In the genomic region with DNA sequence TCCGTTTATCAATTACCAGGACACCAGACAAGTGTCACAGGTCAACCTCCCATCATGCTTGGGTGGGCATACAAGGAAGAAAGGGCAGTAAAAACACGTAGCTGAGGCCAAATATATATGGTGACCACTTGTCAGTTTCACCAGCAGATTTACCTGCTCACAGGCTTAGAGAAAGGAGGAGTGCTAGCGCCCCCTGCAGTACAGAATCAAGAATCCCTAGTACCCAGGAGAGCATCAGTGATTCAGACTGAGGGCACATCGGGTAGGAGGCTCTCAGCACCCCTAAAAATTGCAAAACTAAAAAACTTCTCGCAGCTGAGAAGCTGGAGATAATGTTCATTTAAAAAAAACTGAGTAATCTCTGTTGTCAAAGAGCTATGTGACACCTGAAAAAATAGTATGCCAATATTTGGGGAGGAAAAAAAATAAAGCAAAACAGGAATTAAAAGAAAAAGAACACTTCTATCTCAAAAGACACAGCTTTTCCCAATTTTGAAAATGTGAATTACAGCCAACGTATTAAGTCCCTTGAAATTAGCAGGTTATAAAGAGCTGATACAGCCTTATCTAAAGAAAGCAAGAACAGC, we compare ENCODE assay signal across 8 cellular contexts. TPM values are rescaled to one million over a fixed set of nuclear protein-coding genes. Genes with fewer than 3 reads are reported as not detected.
DNase-seq lines count a peak whose midpoint lies in the region; ATAC-seq and TF ChIP-seq lines count a peak whose summit lies in the region.

No MANE protein-coding gene starts in this region.

- H3K36me3 ChIP-seq in GM23338 (ENCODE audit: insufficient read depth), result no peaks in the 10 kb centered on the region

- H3K4me3 ChIP-seq in GM23338, result no peak overlapping the region
- H3K4me3 ChIP-seq in NB4 (ENCODE audit: low read depth, low read length), result no peak overlapping the region

- peak; percentile 17 for DNase-seq in activated T-cell treated with anti-CD3 and anti-CD28 coated beads for 1 hour (ENCODE audit: low read depth)
- DNase-seq in activated T-cell treated with anti-CD3 and anti-CD28 coated beads, Interleukin-2, amount 50 U/mL, for 24 hours, result no peak
- DNase-seq in GM23338 (ENCODE audit: low spot score), result peak; percentile 87
- DNase-seq in NB4 (ENCODE audit: low read depth), result peak; percentile 72
- DNase-seq in T-helper 17 cell, result peak in 1 of 3 donors; percentile 28
- DNase-seq in erythroblast (lab: John Stamatoyannopoulos, UW), result peak; percentile 50 to 72
- peak in 6 of 10 donors; percentile 19 to 85 (median 36) for DNase-seq in posterior cingulate gyrus

- no peaks in the 10 kb centered on the region for H3K4me1 Mint-ChIP-seq in activated T-cell treated with anti-CD3 and anti-CD28 coated beads, Interleukin-2, amount 50 U/mL, for 24 hours (ENCODE audit: low read depth)
- no peaks in the 10 kb centered on the region for H3K4me1 Mint-ChIP-seq in GM23338
- H3K4me1 Mint-ChIP-seq in T-helper 17 cell, result no peaks in the 10 kb centered on the region

- peak; percentile 93 for ATAC-seq in GM23338
- ATAC-seq in T-helper 17 cell, result peak; percentile 74
- no peak for ATAC-seq in HG03196 (IDR thresholded peaks at IDR 0.05; ENCODE audit: unreplicated experiment)

- no peaks in the 10 kb centered on the region for H4K20me1 ChIP-seq in GM23338 (replicated peaks; ENCODE audit: insufficient read depth)

- H3F3A ChIP-seq in GM23338 (replicated peaks; ENCODE audit: low read depth), result no peaks in the 10 kb centered on the region

- H3K27ac Mint-ChIP-seq in activated T-cell treated with anti-CD3 and anti-CD28 coated beads, Interleukin-2, amount 50 U/mL, for 24 hours, result no peak overlapping the region
- H3K27ac Mint-ChIP-seq in GM23338 (no peak overlapping the region), T-helper 17 cell (no peak overlapping the region)

- no peaks in the 10 kb centered on the region for H3K27me3 ChIP-seq in GM23338 (ENCODE audit: insufficient read depth)

- no peak overlapping the region for H2AFZ ChIP-seq in GM23338

- H3K9me3 ChIP-seq in T-helper 17 cell (ENCODE audit: control insufficient read depth, low read length, poor library complexity, severe bottlenecking), result no peaks in the 10 kb centered on the region

- no peaks in the 10 kb centered on the region for H3K36me3 Mint-ChIP-seq in activated T-cell treated with anti-CD3 and anti-CD28 coated beads, Interleukin-2, amount 50 U/mL, for 24 hours (ENCODE audit: low read depth)
- no peaks in the 10 kb centered on the region for H3K36me3 Mint-ChIP-seq in GM23338 (ENCODE audit: low read depth)
- H3K36me3 Mint-ChIP-seq in T-helper 17 cell (ENCODE audit: low read depth), result no peaks in the 10 kb centered on the region

- TF ChIP-seq CTCF in GM23338 (conservative IDR thresholded peaks at IDR 0.05; ENCODE audit: low read depth in 2 of 2), result peak; percentile 91
- peak; percentile 90 for TF ChIP-seq CTCF in NB4 (IDR thresholded peaks at IDR 0.05; ENCODE audit: low read depth, low read length)

- H3K4me1 ChIP-seq in GM23338 (ENCODE audit: insufficient read depth), result no peaks in the 10 kb centered on the region

- H3K4me3 Mint-ChIP-seq in activated T-cell treated with anti-CD3 and anti-CD28 coated beads, Interleukin-2, amount 50 U/mL, for 24 hours, result no peak overlapping the region
- no peak overlapping the region for H3K4me3 Mint-ChIP-seq in GM23338
- no peak overlapping the region for H3K4me3 Mint-ChIP-seq in T-helper 17 cell

- H3K27me3 Mint-ChIP-seq in activated T-cell treated with anti-CD3 and anti-CD28 coated beads, Interleukin-2, amount 50 U/mL, for 24 hours, result peaks cover 37% of the 10 kb centered on the region
- H3K27me3 Mint-ChIP-seq in GM23338 (ENCODE audit: insufficient read depth, low read depth, poor library complexity) (no peaks in the 10 kb centered on the region), T-helper 17 cell (peaks cover 66% of the 10 kb centered on the region)

- no peak overlapping the region for H3K4me2 ChIP-seq in GM23338

- no peaks in the 10 kb centered on the region for H3K79me2 ChIP-seq in GM23338 (replicated peaks; ENCODE audit: insufficient read depth)

- no peaks in the 10 kb centered on the region for H3K9me3 Mint-ChIP-seq in activated T-cell treated with anti-CD3 and anti-CD28 coated beads, Interleukin-2, amount 50 U/mL, for 24 hours
- H3K9me3 Mint-ChIP-seq in GM23338, result peaks cover 8% of the 10 kb centered on the region

- TF ChIP-seq POLR2A in NB4 (IDR thresholded peaks at IDR 0.05; ENCODE audit: extremely low read depth, insufficient read length) (no peak), erythroblast (IDR thresholded peaks at IDR 0.05; ENCODE audit: low read length) (no peak)

- intact Hi-C loops in posterior cingulate gyrus (cut with DNase I), result loop anchor here (5.0 kb wide), 2 partner anchors 892 to 1382 kb away; a partner anchor contains a TSS

- H3K27ac ChIP-seq in GM23338 (ENCODE audit: low read depth), result no peak overlapping the region

- peaks cover 3% of the 10 kb centered on the region; the same call in 1 of the 2 replicates for H3K9me2 ChIP-seq in GM23338 (ENCODE audit: insufficient read depth)

TF ChIP-seq in GM23338, 12 proteins besides CTCF, POLR2A, EP300 and RAD21:
- no peak for TF ChIP-seq CREB1 (CRISPR knock-in tag; IDR thresholded peaks at IDR 0.05; ENCODE audit: low read depth)
- TF ChIP-seq, protein P1, sequence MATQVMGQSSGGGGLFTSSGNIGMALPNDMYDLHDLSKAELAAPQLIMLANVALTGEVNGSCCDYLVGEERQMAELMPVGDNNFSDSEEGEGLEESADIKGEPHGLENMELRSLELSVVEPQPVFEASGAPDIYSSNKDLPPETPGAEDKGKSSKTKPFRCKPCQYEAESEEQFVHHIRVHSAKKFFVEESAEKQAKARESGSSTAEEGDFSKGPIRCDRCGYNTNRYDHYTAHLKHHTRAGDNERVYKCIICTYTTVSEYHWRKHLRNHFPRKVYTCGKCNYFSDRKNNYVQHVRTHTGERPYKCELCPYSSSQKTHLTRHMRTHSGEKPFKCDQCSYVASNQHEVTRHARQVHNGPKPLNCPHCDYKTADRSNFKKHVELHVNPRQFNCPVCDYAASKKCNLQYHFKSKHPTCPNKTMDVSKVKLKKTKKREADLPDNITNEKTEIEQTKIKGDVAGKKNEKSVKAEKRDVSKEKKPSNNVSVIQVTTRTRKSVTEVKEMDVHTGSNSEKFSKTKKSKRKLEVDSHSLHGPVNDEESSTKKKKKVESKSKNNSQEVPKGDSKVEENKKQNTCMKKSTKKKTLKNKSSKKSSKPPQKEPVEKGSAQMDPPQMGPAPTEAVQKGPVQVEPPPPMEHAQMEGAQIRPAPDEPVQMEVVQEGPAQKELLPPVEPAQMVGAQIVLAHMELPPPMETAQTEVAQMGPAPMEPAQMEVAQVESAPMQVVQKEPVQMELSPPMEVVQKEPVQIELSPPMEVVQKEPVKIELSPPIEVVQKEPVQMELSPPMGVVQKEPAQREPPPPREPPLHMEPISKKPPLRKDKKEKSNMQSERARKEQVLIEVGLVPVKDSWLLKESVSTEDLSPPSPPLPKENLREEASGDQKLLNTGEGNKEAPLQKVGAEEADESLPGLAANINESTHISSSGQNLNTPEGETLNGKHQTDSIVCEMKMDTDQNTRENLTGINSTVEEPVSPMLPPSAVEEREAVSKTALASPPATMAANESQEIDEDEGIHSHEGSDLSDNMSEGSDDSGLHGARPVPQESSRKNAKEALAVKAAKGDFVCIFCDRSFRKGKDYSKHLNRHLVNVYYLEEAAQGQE (IDR thresholded peaks at IDR 0.05; ENCODE audit: unreplicated experiment), result no peak
- no peak for TF ChIP-seq EZH2phosphoT487 (IDR thresholded peaks at IDR 0.05; ENCODE audit: unreplicated experiment)

RNA-seq across cellular contexts. Expression of a gene that starts 21.2 kb away (rescaled TPM):
- 23.7 and 30.2 TPM in 2 replicates for total RNA-seq in GM23338 (2014; rRNA removed; shearing (Covaris generic))
- 9.7 and 10.0 TPM in 2 replicates for polyA plus RNA-seq in GM23338 (2016; fragmentation: Nextera tagmentation; extraction: Ambion mirVana)
- 10 to 100 TPM; 61.3 to 65.6 TPM for total RNA-seq in T-helper 17 cell

RNA-seq across cellular contexts. Expression of a gene that starts 29.5 kb away (rescaled TPM):
- total RNA-seq in GM23338 (2014; rRNA removed; shearing (Covaris generic)), result 0.74 and 3.9 TPM in 2 replicates
- polyA plus RNA-seq in GM23338 (2016; fragmentation: Nextera tagmentation; extraction: Ambion mirVana), result 5.8 and 5.9 TPM in 2 replicates
- 1 to 10 TPM; 3.8 to 4.0 TPM for total RNA-seq in T-helper 17 cell
